Comparison of ENCODE assay signal across 26 cellular contexts in the genomic region with DNA sequence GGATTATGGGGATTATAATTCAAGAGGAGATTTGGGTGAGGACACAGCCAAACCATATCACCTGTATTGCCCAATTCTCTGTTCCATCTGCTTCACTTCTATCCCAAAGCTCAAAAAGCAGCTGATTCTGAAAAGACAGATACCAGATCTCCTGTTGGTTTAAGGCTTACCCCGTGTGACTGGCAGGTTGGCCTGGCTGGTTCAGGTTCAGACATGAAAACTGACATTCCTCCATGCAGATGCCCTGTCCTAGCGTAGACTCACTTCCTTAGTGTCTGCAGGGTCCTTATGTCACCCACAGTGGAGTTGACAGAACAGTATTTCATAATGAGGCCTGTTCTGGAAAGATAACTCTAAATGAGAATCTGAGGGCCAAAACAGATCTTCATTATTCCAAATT.
"Had no signal": no experiment of that assay in that cellular context is flagged by ENCODE, and none has a peak within 500 bp of the region (broad histone marks: within the 10 kb centered on the region; RNA-seq: fewer than 3 reads in every experiment).

No MANE protein-coding gene starts in this region.

- H3K27me3 ChIP-seq: body of pancreas, colonic mucosa, gastrocnemius medialis, left lung, right atrium auricular region, suprapubic skin, transverse colon had no signal

- DNase-seq: activated CD4-positive, alpha-beta T cell treated with anti-CD3 and anti-CD28 coated beads for 36 hours; activated CD4-positive, alpha-beta T cell treated with anti-CD3 and anti-CD28 coated beads, Interleukin-2, amount 50 U/mL, for 48 hours; activated CD8-positive, alpha-beta memory T cell treated with anti-CD3 and anti-CD28 coated beads, Interleukin-2, amount 10 ng/mL, durations not matched to agents 7 days and 5 days; activated naive CD4-positive, alpha-beta T cell; activated naive CD8-positive, alpha-beta T cell treated with anti-CD3 and anti-CD28 coated beads for 36 hours; activated T-cell treated with anti-CD3 and anti-CD28 coated beads, Interleukin-2, amount 50 U/mL, for 1 hour; amniotic stem cell; body of pancreas; central memory CD4-positive, alpha-beta T cell; colonic mucosa; endodermal cell; gastrocnemius medialis; head of caudate nucleus; left lung; mucosa of descending colon; naive thymus-derived CD4-positive, alpha-beta T cell; stimulated activated CD4-positive, alpha-beta T cell treated with anti-CD3 and anti-CD28 coated beads, Interleukin-15, amount 100 ng/mL, for 24 hours; stimulated activated CD4-positive, alpha-beta T cell treated with anti-CD3 and anti-CD28 coated beads, Interleukin-2, amount 100 ng/mL, for 48 hours; stimulated activated naive CD8-positive, alpha-beta T cell treated with anti-CD3 and anti-CD28 coated beads, Interleukin-15, amount 100 ng/mL, for 72 hours; transverse colon had no signal

- H3K4me1 ChIP-seq: colonic mucosa, prostate gland, transverse colon had no signal

- H3K9me3 ChIP-seq: body of pancreas, colonic mucosa, gastrocnemius medialis, left lung, mucosa of descending colon, prostate gland, right atrium auricular region, suprapubic skin, transverse colon had no signal

- H3K27ac ChIP-seq: colonic mucosa, gastrocnemius medialis, left lung, prostate gland, right atrium auricular region, skin epidermis, suprapubic skin, transverse colon had no signal

- H3K36me3 ChIP-seq: colonic mucosa, gastrocnemius medialis, left lung, prostate gland, right atrium auricular region, suprapubic skin, transverse colon had no signal

- H3K4me3 ChIP-seq: body of pancreas, colonic mucosa, gastrocnemius medialis, left lung, mucosa of descending colon, prostate gland, right atrium auricular region, skin epidermis, suprapubic skin, transverse colon had no signal

- ATAC-seq: activated CD4-positive, alpha-beta T cell treated with anti-CD3 and anti-CD28 coated beads for 36 hours; activated CD8-positive, alpha-beta memory T cell treated with anti-CD3 and anti-CD28 coated beads, Interleukin-2, amount 10 ng/mL, durations not matched to agents 7 days and 5 days; activated T-helper 17 cell treated with anti-CD3 and anti-CD28 coated beads, Interleukin-2, amount 50 U/mL, for 72 hours; body of pancreas; gastrocnemius medialis; left lung; mucosa of descending colon; naive thymus-derived CD4-positive, alpha-beta T cell; stimulated activated naive CD8-positive, alpha-beta T cell treated with anti-CD3 and anti-CD28 coated beads, Interleukin-15, amount 100 ng/mL, for 72 hours; WTC11 had no signal
